In genomic region chr17:74267054-74267453, GRCh38 we compare ENCODE assay signal across 13 cellular contexts. TPM values are rescaled to one million over a fixed set of nuclear protein-coding genes. Genes with fewer than 3 reads are reported as not detected.
"Had no signal": no experiment of that assay in that cellular context is flagged by ENCODE, and none has a peak within 500 bp of the region (broad histone marks: within the 10 kb centered on the region; RNA-seq: fewer than 3 reads in every experiment).

No MANE protein-coding gene starts in this region.

RNA-seq across cellular contexts. Expression of gene DNAI2, which starts 7.0 kb away (rescaled TPM):
- total RNA-seq: activated naive CD8-positive, alpha-beta T cell treated with anti-CD3 and anti-CD28 coated beads for 36 hours; activated T-cell treated with anti-CD3 and anti-CD28 coated beads, Interleukin-2, amount 50 U/mL, for 4 hours; aorta; ascending aorta; astrocyte; body of pancreas; breast epithelium; bronchial epithelial cell; cardiac muscle cell; cardiac septum; chondrocyte had no signal
- polyA plus RNA-seq: adipose tissue, aorta, cardiac muscle cell had no signal

RNA-seq across cellular contexts. Expression of gene KIF19, which starts 59.0 kb away (rescaled TPM):
- total RNA-seq: activated naive CD4-positive, alpha-beta T cell treated with anti-CD3 and anti-CD28 coated beads for 36 hours; activated T-cell treated with anti-CD3 and anti-CD28 coated beads, Interleukin-2, amount 50 U/mL, for 4 hours; astrocyte; bronchial epithelial cell; chondrocyte had no signal
- polyA plus RNA-seq: aorta, cardiac muscle cell had no signal
